In the genomic region with DNA sequence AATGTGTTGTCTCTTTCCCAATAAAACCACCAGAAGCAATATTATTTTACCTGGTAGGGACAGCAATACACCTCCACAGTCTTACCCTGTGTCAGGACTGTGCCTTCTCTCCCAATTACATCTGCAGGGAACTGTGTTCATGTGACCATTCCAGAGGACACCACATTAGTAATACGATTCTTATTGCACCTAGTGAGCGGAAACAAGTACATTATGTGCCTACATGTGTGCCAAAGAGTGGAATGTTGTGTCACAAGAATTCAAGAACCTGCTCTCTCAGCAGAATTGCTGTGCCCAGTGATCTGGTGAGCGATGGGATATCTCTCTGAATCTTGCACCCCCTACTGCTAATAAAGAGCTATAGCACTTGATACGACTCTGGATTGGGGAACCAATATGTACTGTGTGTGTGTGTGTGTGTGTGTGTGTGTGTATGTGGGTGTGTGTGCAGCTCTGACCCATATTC, we compare ENCODE assay signal across 10 cellular contexts. TPM values are rescaled to one million over a fixed set of nuclear protein-coding genes. Genes with fewer than 3 reads are reported as not detected.
A peak's percentile ranks its signal among the peaks of the same experiment; 100 is the strongest.
DNase-seq lines count a peak whose midpoint lies in the region; ATAC-seq, FAIRE-seq and TF ChIP-seq lines count a peak whose summit lies in the region.
"Had no signal": no experiment of that assay in that cellular context is flagged by ENCODE, and none has a peak within 500 bp of the region (broad histone marks: within the 10 kb centered on the region; RNA-seq: fewer than 3 reads in every experiment).

No MANE protein-coding gene starts in this region.

- no peak overlapping the region for H3K4me2 ChIP-seq in K562 (ENCODE audit: insufficient read depth, low read length)

- CTCF ChIA-PET in K562 (lab: Yijun Ruan, JAX; ENCODE audit: low intra/inter-chr PET ratio), result no interaction called here

- ATAC-seq in K562 (peak; percentile 73), HG03520 (IDR thresholded peaks at IDR 0.05; ENCODE audit: unreplicated experiment) (no peak), sciatic nerve (no peak), HG03196 (IDR thresholded peaks at IDR 0.05; ENCODE audit: unreplicated experiment) (no peak)

- peaks cover 0 to 5% of the 10 kb centered on the region in 2 experiments; a peak in 1 of 5 replicates for H3K4me1 ChIP-seq in K562 (replicated peaks in 1 of 2; ENCODE audit: control insufficient read depth in 2 of 2, insufficient read depth in 2 of 2, low read length in 2 of 2)

- no peak for DNase-seq in D721Med (ENCODE audit: insufficient read length, low spot score)
- DNase-seq in HuH-7 (ENCODE audit: low spot score), result peak; percentile 48
- DNase-seq in K562 (ENCODE audit: extremely low read depth in 1 of 4, low spot score in 3 of 4), result peak in 3 of 4 experiments; percentile 27 to 38 (median 28)
- peak; percentile 23 for DNase-seq in medulla oblongata (ENCODE audit: extremely low spot score)
- DNase-seq in sciatic nerve (ENCODE audit: low spot score), result no peak
- DNase-seq in posterior vena cava (ENCODE audit: low spot score), result no peak
- DNase-seq: NCI-H748 treated with DMSO at 0.1 percent for 48 hours had no signal

- TF ChIP-seq RAD21 in K562 (CRISPR knock-in tag; conservative IDR thresholded peaks at IDR 0.05 in 1 of 2, IDR thresholded peaks at IDR 0.05 in 1 of 2), result 0 out of 4 replicates have a peak, but pooled peaks of 1 of the 2 experiments have one; percentile 10

- intact Hi-C loops in K562 (cut with micrococcal nuclease) (no loop called here), sciatic nerve (cut with DNase I) (no loop called here), posterior vena cava (cut with DNase I) (no loop called here)

- no peak for TF ChIP-seq EP300 in K562 (IDR thresholded peaks at IDR 0.05; ENCODE audit: low read length)

- WGBS in K562 (ENCODE audit: insufficient coverage, low coverage, missing lambda C conversion rate), result 0% methylated on average over 4 of the region's 4 CpGs

- peaks cover 4 to 32% of the 10 kb centered on the region in 2 experiments; a peak in 4 of 5 replicates for H3K27me3 ChIP-seq in K562 (ENCODE audit: control insufficient read depth in 2 of 2, insufficient read depth in 2 of 2, low read length in 2 of 2)

- no TSS peak for BruUV-seq in K562 (replicated peaks; lab: Mats Ljungman, UMichigan)

- H3K79me2 ChIP-seq in K562 (ENCODE audit: control insufficient read depth, insufficient read depth, low read length), result no peaks in the 10 kb centered on the region

- no peaks in the 10 kb centered on the region for H4K20me1 ChIP-seq in K562 (replicated peaks; ENCODE audit: control insufficient read depth, insufficient read depth, low read length)

- in situ Hi-C loops in K562 (cut with MboI), result no loop called here

- H3K9me1 ChIP-seq in K562 (ENCODE audit: control insufficient read depth, insufficient read depth, low read length), result no peaks in the 10 kb centered on the region

- no peak overlapping the region for H2AFZ ChIP-seq in K562 (ENCODE audit: low read depth, low read length)

- FAIRE-seq in D721Med (lab: Jason Lieb, UNC) (no peak), K562 (lab: Jason Lieb, UNC) (peak; percentile 19)
- FAIRE-seq: islet of Langerhans had no signal

- no peaks in the 10 kb centered on the region for H3K36me3 ChIP-seq in K562 (ENCODE audit: control insufficient read depth, insufficient read depth, low read length)

- no peak overlapping the region for H3K27ac ChIP-seq in K562 (ENCODE audit: extremely low read depth, low read depth, low read length)

- TF ChIP-seq CTCF in D721Med (IDR thresholded peaks at IDR 0.05; ENCODE audit: insufficient read depth, missing control alignments) (peak; percentile 25), K562 (IDR thresholded peaks at IDR 0.05 in 2 of 3, conservative IDR thresholded peaks at IDR 0.05 in 1 of 3; ENCODE audit: insufficient read depth in 2 of 3, low read depth in 1 of 3, low read length in 3 of 3) (peak; percentile 10 to 41 (median 34); a peak in 1 of 6 replicates)

- no peak overlapping the region for H3K4me3 ChIP-seq in K562

- H3K9ac ChIP-seq in K562 (ENCODE audit: insufficient read depth in 1 of 2, low read depth in 2 of 2, low read length in 2 of 2), result no peak overlapping the region

- TF ChIP-seq POLR2A in K562 (conservative IDR thresholded peaks at IDR 0.05), result no peak

- POLR2A ChIA-PET in K562 (lab: Yijun Ruan, JAX), result no interaction called here

- H3K9me3 ChIP-seq in K562 (replicated peaks; ENCODE audit: control insufficient read depth, insufficient read depth, low read depth, low read length), result no peaks in the 10 kb centered on the region

TF ChIP-seq in K562, 482 proteins besides CTCF, POLR2A, EP300 and RAD21:
- TF ChIP-seq MEF2A (IDR thresholded peaks at IDR 0.05; ENCODE audit: control insufficient read depth, low read depth, low read length), result no peak
- TF ChIP-seq ZBTB43 (CRISPR knock-in tag; IDR thresholded peaks at IDR 0.05), result no peak
- TF ChIP-seq CBX1 (IDR thresholded peaks at IDR 0.05; ENCODE audit: low read depth), result no peak
- no peak for TF ChIP-seq CBX3 (IDR thresholded peaks at IDR 0.05; ENCODE audit: borderline replicate concordance in 1 of 2, low read length in 2 of 2)
- TF ChIP-seq NCOR1 (IDR thresholded peaks at IDR 0.05), result no peak
- TF ChIP-seq, protein P1, sequence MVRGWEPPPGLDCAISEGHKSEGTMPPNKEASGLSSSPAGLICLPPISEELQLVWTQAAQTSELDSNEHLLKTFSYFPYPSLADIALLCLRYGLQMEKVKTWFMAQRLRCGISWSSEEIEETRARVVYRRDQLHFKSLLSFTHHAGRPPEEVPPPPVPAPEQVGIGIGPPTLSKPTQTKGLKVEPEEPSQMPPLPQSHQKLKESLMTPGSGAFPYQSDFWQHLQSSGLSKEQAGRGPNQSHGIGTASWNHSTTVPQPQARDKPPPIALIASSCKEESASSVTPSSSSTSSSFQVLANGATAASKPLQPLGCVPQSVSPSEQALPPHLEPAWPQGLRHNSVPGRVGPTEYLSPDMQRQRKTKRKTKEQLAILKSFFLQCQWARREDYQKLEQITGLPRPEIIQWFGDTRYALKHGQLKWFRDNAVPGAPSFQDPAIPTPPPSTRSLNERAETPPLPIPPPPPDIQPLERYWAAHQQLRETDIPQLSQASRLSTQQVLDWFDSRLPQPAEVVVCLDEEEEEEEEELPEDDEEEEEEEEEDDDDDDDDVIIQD (CRISPR knock-in tag; IDR thresholded peaks at IDR 0.05), result no peak
- no peak for TF ChIP-seq SOX6 (IDR thresholded peaks at IDR 0.05)
- TF ChIP-seq ZNF253 (CRISPR knock-in tag; conservative IDR thresholded peaks at IDR 0.05), result no peak
- TF ChIP-seq ZNF398 (CRISPR knock-in tag; IDR thresholded peaks at IDR 0.05), result no peak
- no peak for TF ChIP-seq GTF2F1 (IDR thresholded peaks at IDR 0.05; ENCODE audit: low read depth, low read length)
- 0 out of 2 replicates have a peak, but pooled peaks have one; percentile 40 for TF ChIP-seq ZNF316 (IDR thresholded peaks at IDR 0.05)
- no peak for TF ChIP-seq ZNF77 (CRISPR knock-in tag; IDR thresholded peaks at IDR 0.05)
- no peak for TF ChIP-seq ZNF780A (CRISPR knock-in tag; IDR thresholded peaks at IDR 0.05)
- TF ChIP-seq ZNF507 (tag; conservative IDR thresholded peaks at IDR 0.05), result no peak
- no peak for TF ChIP-seq HMG20A (CRISPR knock-in tag; conservative IDR thresholded peaks at IDR 0.05)
- TF ChIP-seq C11orf30 (IDR thresholded peaks at IDR 0.05; ENCODE audit: low read depth), result peak; percentile 18; the same call in 1 of the 2 replicates

RNA-seq across cellular contexts. Expression of gene FOXC1, which starts 57.4 kb away (rescaled TPM):
- total RNA-seq in K562 (2011; cell fraction: chromatin; rRNA removed; ENCODE audit: low replicate concordance), result not detected in 2 replicates
- total RNA-seq in K562 (2011; cell fraction: nucleolus; rRNA removed), result not detected in 2 replicates
- not detected in 2 replicates for total RNA-seq in K562 (2011; cell fraction: nucleoplasm; rRNA removed)
- total RNA-seq in K562 (2014; rRNA removed) (not detected in 2 replicates), K562 (2014; rRNA removed; fragmentation: Illumina TruSeq; extraction: Trizol) (not detected in 2 replicates), K562 (2015; rRNA removed; fragmentation: Illumina TruSeq; extraction: Trizol) (not detected in 2 replicates), K562 (2021) (0.07 TPM in 1 of 2 replicates, not detected in the other), sciatic nerve (61.8 TPM), posterior vena cava (10 to 100 TPM; 27.6 to 33.5 TPM)
- polyA plus RNA-seq in K562 (2011; rRNA removed) (not detected in 2 replicates), K562 (2014; fragmentation: Illumina TruSeq; extraction: Trizol) (not detected in 2 replicates), K562 (2014; fragmentation: Nextera tagmentation; extraction: Ambion mirVana) (not detected), K562 (2014; rRNA removed) (not detected in 2 replicates)
- polyA plus RNA-seq in K562 (2011; cell fraction: cytosol; rRNA removed), result not detected in 2 replicates
- polyA plus RNA-seq in K562 (2011; cell fraction: nucleus; rRNA removed), result not detected in 2 replicates
- polyA plus RNA-seq in K562 (2012), result not detected in 2 replicates
- polyA minus RNA-seq in K562 (2011; rRNA and poly(A)+ RNA removed), result not detected in 2 replicates
- polyA minus RNA-seq in K562 (2011; cell fraction: cytosol; rRNA and poly(A)+ RNA removed), result 0.19 and 0.46 TPM in 2 replicates
- polyA minus RNA-seq in K562 (2011; cell fraction: nucleus; rRNA and poly(A)+ RNA removed), result under 0.01 TPM in 1 of 2 replicates, not detected in the other

Comparison
In these comparisons a context has a peak if more than half of its experiments do, and no peak if none do; other contexts are left out.
1. DNase-seq: peak in HuH-7 (single experiment), K562 (3 of 4) and medulla oblongata (single experiment); none in D721Med (single experiment), sciatic nerve (single experiment) and posterior vena cava (single experiment).
2. RNA of gene FOXC1, which starts 57.4 kb away (total RNA-seq): 61.8 TPM in sciatic nerve (single experiment) and 27.6 to 33.5 TPM in posterior vena cava; 0.07 TPM in K562; every median in the first group is over 10 times any median in the second.